Comparison of ENCODE assay signal across 23 cellular contexts in genomic region chr7:7770228-7770627, GRCh38. TPM values are rescaled to one million over a fixed set of nuclear protein-coding genes. Genes with fewer than 3 reads are reported as not detected.
DNase-seq lines count a peak whose midpoint lies in the region; ATAC-seq, FAIRE-seq and TF ChIP-seq lines count a peak whose summit lies in the region.
"Had no signal": no experiment of that assay in that cellular context is flagged by ENCODE, and none has a peak within 500 bp of the region (broad histone marks: within the 10 kb centered on the region; RNA-seq: fewer than 3 reads in every experiment).

No MANE protein-coding gene starts in this region.

- no peak for ATAC-seq in GM21723 (IDR thresholded peaks at IDR 0.05; ENCODE audit: unreplicated experiment)
- ATAC-seq: body of pancreas; foreskin keratinocyte; left ventricle myocardium superior; stimulated activated naive B cell treated with anti-CD40 and anti-IgM and Interleukin-4, amounts not matched to agents 10 μg/mL and 1 μg/mL and 100 μg/mL, for 72 hours; upper lobe of right lung had no signal

- DNase-seq in H54 (ENCODE audit: insufficient read length, low spot score) (no peak), astrocyte of the hippocampus (ENCODE audit: low read depth, low spot score) (peak; percentile 62), fibroblast of the aortic adventitia (ENCODE audit: low read depth) (peak; percentile 54), renal cortical epithelial cell (ENCODE audit: low read depth) (peak; percentile 73), SKM-1 (lab: John Stamatoyannopoulos, UW; ENCODE audit: unreplicated experiment) (no peak), GM13976 (ENCODE audit: low spot score) (no peak), DMS79 treated with DMSO at 0.1 percent for 48 hours (lab: John Stamatoyannopoulos, UW) (no peak)
- DNase-seq: activated CD4-positive, alpha-beta T cell treated with anti-CD3 and anti-CD28 coated beads, Interleukin-2, amount 10 ng/mL, durations not matched to agents 24 days and 14 days; activated gamma-delta T cell; activated naive CD8-positive, alpha-beta T cell treated with anti-CD3 and anti-CD28 coated beads, Interleukin-2, amount 10 ng/mL, durations not matched to agents 7 days and 5 days; body of pancreas; C1 segment of cervical spinal cord; foreskin keratinocyte; GDM1; head of caudate nucleus; kidney; left ventricle myocardium superior; NCI-H1092; NCI-H1694 treated with DMSO at 0.1 percent for 48 hours; nucleus accumbens; stimulated activated naive B cell treated with anti-CD40 and anti-IgM and Interleukin-4, amounts not matched to agents 10 μg/mL and 1 μg/mL and 100 μg/mL, for 72 hours; upper lobe of right lung had no signal

- in situ Hi-C loops in GM13976 (cut with MboI; ENCODE audit: low sequenced_read_pairs, unreplicated experiment) = no loop called here

- no peak overlapping the region for H3K4me3 ChIP-seq in fibroblast of the aortic adventitia (ENCODE audit: low read depth, low read length)
- H3K4me3 ChIP-seq: body of pancreas, upper lobe of right lung had no signal

- no peak for TF ChIP-seq CTCF in fibroblast of the aortic adventitia (IDR thresholded peaks at IDR 0.05; ENCODE audit: insufficient read depth, low read length)
- TF ChIP-seq CTCF in GM13976 (IDR thresholded peaks at IDR 0.05; ENCODE audit: borderline replicate concordance, control extremely low read depth, extremely low read depth, insufficient read depth, missing control alignments) = no peak

- FAIRE-seq in H54 (lab: Jason Lieb, UNC) = peak; percentile 27
- FAIRE-seq: kidney had no signal

- TF ChIP-seq POLR2A in H54 (IDR thresholded peaks at IDR 0.05; ENCODE audit: low read depth, low read length) = no peak

RNA-seq across cellular contexts. Expression of gene RPA3, which starts 51.8 kb away (rescaled TPM):
- 40.4 and 44.2 TPM in 2 replicates for total RNA-seq in fibroblast of the aortic adventitia (ENCODE audit: low replicate concordance)
- 22.2 and 49.5 TPM in 2 replicates for total RNA-seq in renal cortical epithelial cell

Comparison
In these comparisons a context has a peak if more than half of its experiments do, and no peak if none do; other contexts are left out.
1. DNase-seq: peak in astrocyte of the hippocampus (single experiment), fibroblast of the aortic adventitia (single experiment) and renal cortical epithelial cell (single experiment); none in H54 (single experiment), SKM-1 (single experiment), GM13976 (single experiment) and DMS79 treated with DMSO at 0.1 percent for 48 hours (single experiment).